ENCODE assay signal across 1 cellular context in genomic region chr20:50197463-50197862, GRCh38.
TF ChIP-seq lines count a peak whose summit lies in the region.

No MANE protein-coding gene starts in this region.

TF ChIP-seq in K562, 482 proteins besides CTCF, POLR2A, EP300 and RAD21 (continued from another document):
- no peak for TF ChIP-seq NR4A1 (CRISPR knock-in tag; IDR thresholded peaks at IDR 0.05)
- no peak for TF ChIP-seq NR4A1 (tag; IDR thresholded peaks at IDR 0.05)
- TF ChIP-seq NCOR1 (IDR thresholded peaks at IDR 0.05), result peak; percentile 81
- TF ChIP-seq NR3C1 (CRISPR knock-in tag; IDR thresholded peaks at IDR 0.05), result no peak
- no peak for TF ChIP-seq XRCC3 (IDR thresholded peaks at IDR 0.05)
- TF ChIP-seq SMAD3 (CRISPR knock-in tag; conservative IDR thresholded peaks at IDR 0.05), result no peak
- peak; percentile 59; the same call in 1 of the 2 replicates for TF ChIP-seq MTA2 (IDR thresholded peaks at IDR 0.05; ENCODE audit: low read depth)
- TF ChIP-seq JUND (IDR thresholded peaks at IDR 0.05; ENCODE audit: borderline replicate concordance, low read depth, low read length), result 0 out of 2 replicates have a peak, but pooled peaks have one; percentile 12
- no peak for TF ChIP-seq JUND (tag; IDR thresholded peaks at IDR 0.05; ENCODE audit: borderline replicate concordance, low read depth, low read length)
- no peak for TF ChIP-seq HOMEZ (CRISPR knock-in tag; IDR thresholded peaks at IDR 0.05)
- TF ChIP-seq PHF8 (IDR thresholded peaks at IDR 0.05; ENCODE audit: borderline replicate concordance, low read length), result no peak
